ENCODE assay signal across 10 cellular contexts in genomic region chr13:23610187-23610576, GRCh38. TPM values are rescaled to one million over a fixed set of nuclear protein-coding genes. Genes with fewer than 3 reads are reported as not detected.
DNase-seq lines count a peak whose midpoint lies in the region; ATAC-seq, FAIRE-seq and TF ChIP-seq lines count a peak whose summit lies in the region.
"Had no signal": no experiment of that assay in that cellular context is flagged by ENCODE, and none has a peak within 500 bp of the region (broad histone marks: within the 10 kb centered on the region; RNA-seq: fewer than 3 reads in every experiment).

No MANE protein-coding gene starts in this region.

- DNase-seq in EL (peak; percentile 16), esophagus squamous epithelium (lab: John Stamatoyannopoulos, UW) (no peak), pancreas (no peak), OCI-M1 (lab: John Stamatoyannopoulos, UW) (no peak), cerebellar cortex (ENCODE audit: low spot score) (no peak), Ammon's horn (ENCODE audit: low spot score) (no peak)
- DNase-seq: nucleus accumbens had no signal

- ATAC-seq in HG03354 (IDR thresholded peaks at IDR 0.05; ENCODE audit: poor library complexity, severe bottlenecking, unreplicated experiment) (peak; percentile 37), pancreas (peak in 3 of 4 donors; percentile 18 to 28 (median 20)), GM21619 (IDR thresholded peaks at IDR 0.05; ENCODE audit: unreplicated experiment) (no peak)
- ATAC-seq: K562 had no signal

- TF ChIP-seq CTCF in esophagus squamous epithelium (IDR thresholded peaks at IDR 0.05), result no peak
- no peak for TF ChIP-seq CTCF in pancreas (IDR thresholded peaks at IDR 0.05)

- no peak for FAIRE-seq in pancreas (lab: Jason Lieb, UNC)
- FAIRE-seq: K562 had no signal

- H3K36me3 ChIP-seq in esophagus squamous epithelium (no peaks in the 10 kb centered on the region), pancreas (no peaks in the 10 kb centered on the region)

- intact Hi-C loops in esophagus squamous epithelium (cut with DNase I) (no loop called here), pancreas (cut with DNase I) (no loop called here)

- peak overlapping the region; percentile 41 to 81 (median 76) for H3K27ac ChIP-seq in esophagus squamous epithelium
- peak overlapping the region in 3 of 4 donors; percentile 23 to 62 (median 59) for H3K27ac ChIP-seq in pancreas

- H3K9me3 ChIP-seq in esophagus squamous epithelium (no peaks in the 10 kb centered on the region), pancreas (no peaks in the 10 kb centered on the region)

- H3K4me3 ChIP-seq in esophagus squamous epithelium, result peak overlapping the region in 3 of 4 donors; percentile 8 to 50 (median 15)
- no peak overlapping the region for H3K4me3 ChIP-seq in pancreas
- H3K4me3 ChIP-seq: K562 had no signal

- WGBS in esophagus squamous epithelium, 2 donors, result 7 to 9% methylated on average over 1 of the region's 1 CpG
- WGBS in pancreas, 2 donors, result 35 to 39% methylated on average over 1 of the region's 1 CpG

- H3K4me1 ChIP-seq in esophagus squamous epithelium, result peaks cover 16 to 42% (median 32%) of the 10 kb centered on the region in 3 donors
- H3K4me1 ChIP-seq in pancreas, result peaks cover 0 to 10% (median 0%) of the 10 kb centered on the region in 3 donors

- no peak for TF ChIP-seq POLR2A in esophagus squamous epithelium (IDR thresholded peaks at IDR 0.05)

- H3K27me3 ChIP-seq in esophagus squamous epithelium (no peaks in the 10 kb centered on the region), pancreas (no peaks in the 10 kb centered on the region)

RNA-seq across cellular contexts. Expression of gene TNFRSF19, which starts 40.0 kb away (rescaled TPM):
- total RNA-seq in esophagus squamous epithelium, result 1 to 10 TPM; 5.2 to 9.5 (median 7.2) TPM
- 10 to 100 TPM in 1 of 6 donors, 1 to 10 TPM in 5; 1.5 to 14.1 (median 2.7) TPM for total RNA-seq in pancreas
- polyA plus RNA-seq in pancreas, result 1 to 10 TPM; 2.7 to 6.2 TPM

Comparison
In these comparisons a context has a peak if more than half of its experiments do, and no peak if none do; other contexts are left out.
1. H3K4me3 ChIP-seq: peak in esophagus squamous epithelium (3 of 4); none in pancreas (0 of 4).